In the genomic region with DNA sequence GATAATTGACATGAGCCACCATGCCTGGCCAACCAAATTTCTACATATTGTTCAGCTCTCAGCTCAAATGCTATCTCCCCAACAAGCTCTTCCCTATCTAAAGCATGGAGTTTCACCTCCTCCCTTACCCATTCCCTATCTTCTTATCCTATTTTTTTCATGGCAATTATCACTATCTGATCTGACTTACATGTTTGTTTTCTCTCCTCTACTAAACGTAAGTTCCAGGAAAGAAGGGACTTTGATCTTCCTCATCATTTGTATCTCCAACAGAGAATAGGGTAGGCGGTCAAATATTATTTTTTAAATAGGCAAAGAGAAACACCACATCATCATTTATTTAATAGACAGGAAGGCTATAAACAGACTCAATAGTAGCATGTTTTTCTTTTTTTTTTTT, we compare ENCODE assay signal across 22 cellular contexts.
"Had no signal": no experiment of that assay in that cellular context is flagged by ENCODE, and none has a peak within 500 bp of the region (broad histone marks: within the 10 kb centered on the region; RNA-seq: fewer than 3 reads in every experiment).

No MANE protein-coding gene starts in this region.

- H3K9me3 ChIP-seq: SJSA1 had no signal

- H3K4me1 Mint-ChIP-seq: IgD-negative memory B cell had no signal

- H3K4me3 ChIP-seq: SJSA1, SK-N-MC had no signal

- H3K27me3 ChIP-seq: SJSA1 had no signal

- H3K27me3 Mint-ChIP-seq: IgD-negative memory B cell had no signal

- H3K36me3 ChIP-seq: SJSA1 had no signal

- H3K9me3 Mint-ChIP-seq: IgD-negative memory B cell had no signal

- H3K27ac Mint-ChIP-seq: IgD-negative memory B cell had no signal

- H3K27ac ChIP-seq: SJSA1, SK-N-MC had no signal

- DNase-seq: KBM-7, MV-4-11, NCI-H1048, NCI-H1105, NCI-H1417, NCI-H146, NCI-H1694 treated with DMSO at 0.1 percent for 48 hours, NCI-H2029, NCI-H2081 treated with DMSO at 0.1 percent for 48 hours, NCI-H2171, NCI-H226, NCI-H446, NCI-H510A, NCI-H524 treated with DMSO at 0.1 percent for 48 hours, NCI-H69, NCI-H774, Right ventricle myocardium superior, RPMI8226, SIG-M5 had no signal

- H3K36me3 Mint-ChIP-seq: IgD-negative memory B cell had no signal

- H3K4me3 Mint-ChIP-seq: IgD-negative memory B cell had no signal

- H3K4me1 ChIP-seq: SJSA1 had no signal
